ENCODE assay signal across 1 cellular context in the genomic region with DNA sequence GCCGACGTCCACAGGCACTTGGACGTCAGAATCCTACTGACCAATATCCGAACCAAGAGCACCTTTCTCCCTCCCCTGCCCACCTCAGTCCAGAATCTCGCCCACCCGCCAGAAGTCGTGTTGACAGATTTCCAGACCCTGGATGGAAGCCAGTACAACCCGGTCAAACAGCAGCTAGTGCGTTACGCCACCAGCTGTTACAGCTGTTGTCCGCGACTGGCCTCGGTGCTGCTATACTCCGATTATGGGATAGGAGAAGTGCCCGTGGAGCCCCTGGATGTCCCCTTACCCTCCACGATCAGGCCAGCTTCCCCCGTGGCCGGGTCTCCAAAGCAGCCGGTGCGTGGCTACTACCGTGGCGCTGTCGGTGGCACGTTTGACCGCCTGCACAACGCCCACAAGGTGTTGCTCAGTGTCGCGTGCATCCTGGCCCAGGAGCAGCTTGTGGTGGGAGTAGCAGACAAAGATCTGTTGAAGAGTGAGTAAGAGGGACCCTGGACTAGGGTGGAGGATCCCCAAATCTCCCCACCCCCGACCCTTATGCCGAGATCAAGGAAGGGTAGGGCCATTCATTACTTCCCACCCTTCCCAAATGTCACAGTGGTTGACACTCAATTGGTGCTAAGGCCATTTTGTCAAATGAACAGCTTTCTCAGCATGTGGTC.
A peak's percentile ranks its signal among the peaks of the same experiment; 100 is the strongest.
TF ChIP-seq lines count a peak whose summit lies in the region.

No MANE protein-coding gene starts in this region.

TF ChIP-seq in HepG2, 621 proteins besides CTCF, POLR2A, EP300 and RAD21 (continued from another document and continues in another):
- TF ChIP-seq, protein P1, sequence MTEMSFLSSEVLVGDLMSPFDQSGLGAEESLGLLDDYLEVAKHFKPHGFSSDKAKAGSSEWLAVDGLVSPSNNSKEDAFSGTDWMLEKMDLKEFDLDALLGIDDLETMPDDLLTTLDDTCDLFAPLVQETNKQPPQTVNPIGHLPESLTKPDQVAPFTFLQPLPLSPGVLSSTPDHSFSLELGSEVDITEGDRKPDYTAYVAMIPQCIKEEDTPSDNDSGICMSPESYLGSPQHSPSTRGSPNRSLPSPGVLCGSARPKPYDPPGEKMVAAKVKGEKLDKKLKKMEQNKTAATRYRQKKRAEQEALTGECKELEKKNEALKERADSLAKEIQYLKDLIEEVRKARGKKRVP (CRISPR knock-in tag; IDR thresholded peaks at IDR 0.05) = no peak; a peak in 1 of 4 replicates
- TF ChIP-seq ZNF720 (CRISPR knock-in tag; IDR thresholded peaks at IDR 0.05) (no peak), MAZ (IDR thresholded peaks at IDR 0.05; ENCODE audit: borderline replicate concordance, low read depth, low read length) (no peak), MAZ (CRISPR knock-in tag; IDR thresholded peaks at IDR 0.05; ENCODE audit: low read depth) (0 out of 2 replicates have a peak, but pooled peaks have one; percentile 15), ZFX (CRISPR knock-in tag; IDR thresholded peaks at IDR 0.05; ENCODE audit: low read depth) (no peak), ZNF253 (CRISPR knock-in tag; IDR thresholded peaks at IDR 0.05; ENCODE audit: borderline replicate concordance) (no peak), ZNF350 (CRISPR knock-in tag; IDR thresholded peaks at IDR 0.05; ENCODE audit: borderline replicate concordance, low read depth) (no peak; the same call in 1 of the 2 replicates), SATB2 (CRISPR knock-in tag; IDR thresholded peaks at IDR 0.05) (0 out of 2 replicates have a peak, but pooled peaks have one; percentile 34), SIX4 (CRISPR knock-in tag; IDR thresholded peaks at IDR 0.05) (no peak), NR2F6 (IDR thresholded peaks at IDR 0.05) (no peak), NR2F6 (CRISPR knock-in tag; IDR thresholded peaks at IDR 0.05) (no peak), ZNF101 (CRISPR knock-in tag; IDR thresholded peaks at IDR 0.05; ENCODE audit: borderline replicate concordance, low read depth) (no peak; the same call in 1 of the 2 replicates), SOX5 (CRISPR knock-in tag; IDR thresholded peaks at IDR 0.05; ENCODE audit: borderline replicate concordance) (no peak), ZNF510 (CRISPR knock-in tag; IDR thresholded peaks at IDR 0.05; ENCODE audit: low read depth) (no peak), MAFK (conservative IDR thresholded peaks at IDR 0.05 in 1 of 2, IDR thresholded peaks at IDR 0.05 in 1 of 2; ENCODE audit: low read length in 2 of 2) (no peak), ZNF329 (CRISPR knock-in tag; IDR thresholded peaks at IDR 0.05; ENCODE audit: low read depth) (no peak), MED1 (CRISPR knock-in tag; IDR thresholded peaks at IDR 0.05) (no peak), WIZ (CRISPR knock-in tag; IDR thresholded peaks at IDR 0.05) (no peak), SIN3B (IDR thresholded peaks at IDR 0.05; ENCODE audit: low read length) (no peak), NFKBIZ (CRISPR knock-in tag; IDR thresholded peaks at IDR 0.05) (no peak), ZFP90 (CRISPR knock-in tag; IDR thresholded peaks at IDR 0.05; ENCODE audit: borderline replicate concordance) (no peak), ZNF30 (CRISPR knock-in tag; IDR thresholded peaks at IDR 0.05) (no peak), ZC3H4 (CRISPR knock-in tag; IDR thresholded peaks at IDR 0.05; ENCODE audit: borderline replicate concordance) (peak; percentile 63; the same call in 1 of the 2 replicates), CENPX (CRISPR knock-in tag; IDR thresholded peaks at IDR 0.05) (no peak), ZBTB7A (CRISPR knock-in tag; IDR thresholded peaks at IDR 0.05) (no peak), ZNF629 (CRISPR knock-in tag; conservative IDR thresholded peaks at IDR 0.05) (no peak), HDAC2 (CRISPR knock-in tag; IDR thresholded peaks at IDR 0.05) (no peak), ZNF570 (CRISPR knock-in tag; IDR thresholded peaks at IDR 0.05; ENCODE audit: borderline replicate concordance) (no peak), ZNF780A (CRISPR knock-in tag; IDR thresholded peaks at IDR 0.05) (no peak), DNMT1 (CRISPR knock-in tag; IDR thresholded peaks at IDR 0.05) (0 out of 2 replicates have a peak, but pooled peaks have one; percentile 34), ZNF383 (CRISPR knock-in tag; IDR thresholded peaks at IDR 0.05; ENCODE audit: borderline replicate concordance) (no peak; the same call in 1 of the 2 replicates), ZNF251 (CRISPR knock-in tag; IDR thresholded peaks at IDR 0.05) (no peak), ZFY (CRISPR knock-in tag; IDR thresholded peaks at IDR 0.05) (no peak)
- TF ChIP-seq, protein P2, sequence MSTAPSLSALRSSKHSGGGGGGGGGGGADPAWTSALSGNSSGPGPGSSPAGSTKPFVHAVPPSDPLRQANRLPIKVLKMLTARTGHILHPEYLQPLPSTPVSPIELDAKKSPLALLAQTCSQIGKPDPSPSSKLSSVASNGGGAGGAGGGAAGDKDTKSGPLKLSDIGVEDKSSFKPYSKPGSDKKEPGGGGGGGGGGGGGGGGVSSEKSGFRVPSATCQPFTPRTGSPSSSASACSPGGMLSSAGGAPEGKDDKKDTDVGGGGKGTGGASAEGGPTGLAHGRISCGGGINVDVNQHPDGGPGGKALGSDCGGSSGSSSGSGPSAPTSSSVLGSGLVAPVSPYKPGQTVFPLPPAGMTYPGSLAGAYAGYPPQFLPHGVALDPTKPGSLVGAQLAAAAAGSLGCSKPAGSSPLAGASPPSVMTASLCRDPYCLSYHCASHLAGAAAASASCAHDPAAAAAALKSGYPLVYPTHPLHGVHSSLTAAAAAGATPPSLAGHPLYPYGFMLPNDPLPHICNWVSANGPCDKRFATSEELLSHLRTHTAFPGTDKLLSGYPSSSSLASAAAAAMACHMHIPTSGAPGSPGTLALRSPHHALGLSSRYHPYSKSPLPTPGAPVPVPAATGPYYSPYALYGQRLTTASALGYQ (CRISPR knock-in tag; IDR thresholded peaks at IDR 0.05) = no peak; the same call in 1 of the 2 replicates
- TF ChIP-seq, protein P3, sequence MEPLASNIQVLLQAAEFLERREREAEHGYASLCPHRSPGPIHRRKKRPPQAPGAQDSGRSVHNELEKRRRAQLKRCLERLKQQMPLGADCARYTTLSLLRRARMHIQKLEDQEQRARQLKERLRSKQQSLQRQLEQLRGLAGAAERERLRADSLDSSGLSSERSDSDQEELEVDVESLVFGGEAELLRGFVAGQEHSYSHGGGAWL (CRISPR knock-in tag; IDR thresholded peaks at IDR 0.05) = no peak
- TF ChIP-seq, protein P4, sequence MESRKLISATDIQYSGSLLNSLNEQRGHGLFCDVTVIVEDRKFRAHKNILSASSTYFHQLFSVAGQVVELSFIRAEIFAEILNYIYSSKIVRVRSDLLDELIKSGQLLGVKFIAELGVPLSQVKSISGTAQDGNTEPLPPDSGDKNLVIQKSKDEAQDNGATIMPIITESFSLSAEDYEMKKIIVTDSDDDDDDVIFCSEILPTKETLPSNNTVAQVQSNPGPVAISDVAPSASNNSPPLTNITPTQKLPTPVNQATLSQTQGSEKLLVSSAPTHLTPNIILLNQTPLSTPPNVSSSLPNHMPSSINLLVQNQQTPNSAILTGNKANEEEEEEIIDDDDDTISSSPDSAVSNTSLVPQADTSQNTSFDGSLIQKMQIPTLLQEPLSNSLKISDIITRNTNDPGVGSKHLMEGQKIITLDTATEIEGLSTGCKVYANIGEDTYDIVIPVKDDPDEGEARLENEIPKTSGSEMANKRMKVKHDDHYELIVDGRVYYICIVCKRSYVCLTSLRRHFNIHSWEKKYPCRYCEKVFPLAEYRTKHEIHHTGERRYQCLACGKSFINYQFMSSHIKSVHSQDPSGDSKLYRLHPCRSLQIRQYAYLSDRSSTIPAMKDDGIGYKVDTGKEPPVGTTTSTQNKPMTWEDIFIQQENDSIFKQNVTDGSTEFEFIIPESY (CRISPR knock-in tag; IDR thresholded peaks at IDR 0.05) = 0 out of 2 replicates have a peak, but pooled peaks have one; percentile 4
- TF ChIP-seq, protein P5, sequence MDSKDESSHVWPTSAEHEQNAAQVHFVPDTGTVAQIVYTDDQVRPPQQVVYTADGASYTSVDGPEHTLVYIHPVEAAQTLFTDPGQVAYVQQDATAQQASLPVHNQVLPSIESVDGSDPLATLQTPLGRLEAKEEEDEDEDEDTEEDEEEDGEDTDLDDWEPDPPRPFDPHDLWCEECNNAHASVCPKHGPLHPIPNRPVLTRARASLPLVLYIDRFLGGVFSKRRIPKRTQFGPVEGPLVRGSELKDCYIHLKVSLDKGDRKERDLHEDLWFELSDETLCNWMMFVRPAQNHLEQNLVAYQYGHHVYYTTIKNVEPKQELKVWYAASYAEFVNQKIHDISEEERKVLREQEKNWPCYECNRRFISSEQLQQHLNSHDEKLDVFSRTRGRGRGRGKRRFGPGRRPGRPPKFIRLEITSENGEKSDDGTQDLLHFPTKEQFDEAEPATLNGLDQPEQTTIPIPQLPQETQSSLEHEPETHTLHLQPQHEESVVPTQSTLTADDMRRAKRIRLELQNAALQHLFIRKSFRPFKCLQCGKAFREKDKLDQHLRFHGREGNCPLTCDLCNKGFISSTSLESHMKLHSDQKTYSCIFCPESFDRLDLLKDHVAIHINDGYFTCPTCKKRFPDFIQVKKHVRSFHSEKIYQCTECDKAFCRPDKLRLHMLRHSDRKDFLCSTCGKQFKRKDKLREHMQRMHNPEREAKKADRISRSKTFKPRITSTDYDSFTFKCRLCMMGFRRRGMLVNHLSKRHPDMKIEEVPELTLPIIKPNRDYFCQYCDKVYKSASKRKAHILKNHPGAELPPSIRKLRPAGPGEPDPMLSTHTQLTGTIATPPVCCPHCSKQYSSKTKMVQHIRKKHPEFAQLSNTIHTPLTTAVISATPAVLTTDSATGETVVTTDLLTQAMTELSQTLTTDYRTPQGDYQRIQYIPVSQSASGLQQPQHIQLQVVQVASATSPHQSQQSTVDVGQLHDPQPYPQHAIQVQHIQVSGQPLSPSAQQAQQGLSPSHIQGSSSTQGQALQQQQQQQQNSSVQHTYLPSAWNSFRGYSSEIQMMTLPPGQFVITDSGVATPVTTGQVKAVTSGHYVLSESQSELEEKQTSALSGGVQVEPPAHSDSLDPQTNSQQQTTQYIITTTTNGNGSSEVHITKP (CRISPR knock-in tag; IDR thresholded peaks at IDR 0.05; ENCODE audit: low read depth) = no peak
- TF ChIP-seq, protein P6, sequence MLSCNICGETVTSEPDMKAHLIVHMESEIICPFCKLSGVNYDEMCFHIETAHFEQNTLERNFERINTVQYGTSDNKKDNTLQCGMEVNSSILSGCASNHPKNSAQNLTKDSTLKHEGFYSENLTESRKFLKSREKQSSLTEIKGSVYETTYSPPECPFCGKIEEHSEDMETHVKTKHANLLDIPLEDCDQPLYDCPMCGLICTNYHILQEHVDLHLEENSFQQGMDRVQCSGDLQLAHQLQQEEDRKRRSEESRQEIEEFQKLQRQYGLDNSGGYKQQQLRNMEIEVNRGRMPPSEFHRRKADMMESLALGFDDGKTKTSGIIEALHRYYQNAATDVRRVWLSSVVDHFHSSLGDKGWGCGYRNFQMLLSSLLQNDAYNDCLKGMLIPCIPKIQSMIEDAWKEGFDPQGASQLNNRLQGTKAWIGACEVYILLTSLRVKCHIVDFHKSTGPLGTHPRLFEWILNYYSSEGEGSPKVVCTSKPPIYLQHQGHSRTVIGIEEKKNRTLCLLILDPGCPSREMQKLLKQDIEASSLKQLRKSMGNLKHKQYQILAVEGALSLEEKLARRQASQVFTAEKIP (CRISPR knock-in tag; IDR thresholded peaks at IDR 0.05; ENCODE audit: borderline replicate concordance) = no peak
- TF ChIP-seq, protein P7, sequence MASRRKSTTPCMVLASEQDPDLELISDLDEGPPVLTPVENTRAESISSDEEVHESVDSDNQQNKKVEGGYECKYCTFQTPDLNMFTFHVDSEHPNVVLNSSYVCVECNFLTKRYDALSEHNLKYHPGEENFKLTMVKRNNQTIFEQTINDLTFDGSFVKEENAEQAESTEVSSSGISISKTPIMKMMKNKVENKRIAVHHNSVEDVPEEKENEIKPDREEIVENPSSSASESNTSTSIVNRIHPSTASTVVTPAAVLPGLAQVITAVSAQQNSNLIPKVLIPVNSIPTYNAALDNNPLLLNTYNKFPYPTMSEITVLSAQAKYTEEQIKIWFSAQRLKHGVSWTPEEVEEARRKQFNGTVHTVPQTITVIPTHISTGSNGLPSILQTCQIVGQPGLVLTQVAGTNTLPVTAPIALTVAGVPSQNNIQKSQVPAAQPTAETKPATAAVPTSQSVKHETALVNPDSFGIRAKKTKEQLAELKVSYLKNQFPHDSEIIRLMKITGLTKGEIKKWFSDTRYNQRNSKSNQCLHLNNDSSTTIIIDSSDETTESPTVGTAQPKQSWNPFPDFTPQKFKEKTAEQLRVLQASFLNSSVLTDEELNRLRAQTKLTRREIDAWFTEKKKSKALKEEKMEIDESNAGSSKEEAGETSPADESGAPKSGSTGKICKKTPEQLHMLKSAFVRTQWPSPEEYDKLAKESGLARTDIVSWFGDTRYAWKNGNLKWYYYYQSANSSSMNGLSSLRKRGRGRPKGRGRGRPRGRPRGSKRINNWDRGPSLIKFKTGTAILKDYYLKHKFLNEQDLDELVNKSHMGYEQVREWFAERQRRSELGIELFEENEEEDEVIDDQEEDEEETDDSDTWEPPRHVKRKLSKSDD (CRISPR knock-in tag; IDR thresholded peaks at IDR 0.05; ENCODE audit: low read depth) = no peak
- TF ChIP-seq, protein P8, sequence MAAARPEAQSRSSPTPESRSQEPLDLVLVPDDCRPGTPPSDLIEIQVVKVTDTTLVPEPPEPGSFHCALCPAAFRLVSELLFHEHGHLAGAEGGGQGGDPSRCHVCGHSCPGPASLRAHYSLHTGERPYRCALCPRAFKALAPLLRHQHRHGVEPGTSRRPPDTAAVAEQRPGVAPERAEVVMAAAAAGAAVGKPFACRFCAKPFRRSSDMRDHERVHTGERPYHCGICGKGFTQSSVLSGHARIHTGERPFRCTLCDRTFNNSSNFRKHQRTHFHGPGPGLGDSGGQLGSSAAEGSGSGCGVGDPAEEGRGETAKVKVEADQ (CRISPR knock-in tag; IDR thresholded peaks at IDR 0.05; ENCODE audit: borderline replicate concordance) = no peak
- TF ChIP-seq, protein P9, sequence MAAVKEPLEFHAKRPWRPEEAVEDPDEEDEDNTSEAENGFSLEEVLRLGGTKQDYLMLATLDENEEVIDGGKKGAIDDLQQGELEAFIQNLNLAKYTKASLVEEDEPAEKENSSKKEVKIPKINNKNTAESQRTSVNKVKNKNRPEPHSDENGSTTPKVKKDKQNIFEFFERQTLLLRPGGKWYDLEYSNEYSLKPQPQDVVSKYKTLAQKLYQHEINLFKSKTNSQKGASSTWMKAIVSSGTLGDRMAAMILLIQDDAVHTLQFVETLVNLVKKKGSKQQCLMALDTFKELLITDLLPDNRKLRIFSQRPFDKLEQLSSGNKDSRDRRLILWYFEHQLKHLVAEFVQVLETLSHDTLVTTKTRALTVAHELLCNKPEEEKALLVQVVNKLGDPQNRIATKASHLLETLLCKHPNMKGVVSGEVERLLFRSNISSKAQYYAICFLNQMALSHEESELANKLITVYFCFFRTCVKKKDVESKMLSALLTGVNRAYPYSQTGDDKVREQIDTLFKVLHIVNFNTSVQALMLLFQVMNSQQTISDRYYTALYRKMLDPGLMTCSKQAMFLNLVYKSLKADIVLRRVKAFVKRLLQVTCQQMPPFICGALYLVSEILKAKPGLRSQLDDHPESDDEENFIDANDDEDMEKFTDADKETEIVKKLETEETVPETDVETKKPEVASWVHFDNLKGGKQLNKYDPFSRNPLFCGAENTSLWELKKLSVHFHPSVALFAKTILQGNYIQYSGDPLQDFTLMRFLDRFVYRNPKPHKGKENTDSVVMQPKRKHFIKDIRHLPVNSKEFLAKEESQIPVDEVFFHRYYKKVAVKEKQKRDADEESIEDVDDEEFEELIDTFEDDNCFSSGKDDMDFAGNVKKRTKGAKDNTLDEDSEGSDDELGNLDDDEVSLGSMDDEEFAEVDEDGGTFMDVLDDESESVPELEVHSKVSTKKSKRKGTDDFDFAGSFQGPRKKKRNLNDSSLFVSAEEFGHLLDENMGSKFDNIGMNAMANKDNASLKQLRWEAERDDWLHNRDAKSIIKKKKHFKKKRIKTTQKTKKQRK (IDR thresholded peaks at IDR 0.05; ENCODE audit: low read length) = no peak
